Comparison of ENCODE assay signal across 15 cellular contexts in the genomic region with DNA sequence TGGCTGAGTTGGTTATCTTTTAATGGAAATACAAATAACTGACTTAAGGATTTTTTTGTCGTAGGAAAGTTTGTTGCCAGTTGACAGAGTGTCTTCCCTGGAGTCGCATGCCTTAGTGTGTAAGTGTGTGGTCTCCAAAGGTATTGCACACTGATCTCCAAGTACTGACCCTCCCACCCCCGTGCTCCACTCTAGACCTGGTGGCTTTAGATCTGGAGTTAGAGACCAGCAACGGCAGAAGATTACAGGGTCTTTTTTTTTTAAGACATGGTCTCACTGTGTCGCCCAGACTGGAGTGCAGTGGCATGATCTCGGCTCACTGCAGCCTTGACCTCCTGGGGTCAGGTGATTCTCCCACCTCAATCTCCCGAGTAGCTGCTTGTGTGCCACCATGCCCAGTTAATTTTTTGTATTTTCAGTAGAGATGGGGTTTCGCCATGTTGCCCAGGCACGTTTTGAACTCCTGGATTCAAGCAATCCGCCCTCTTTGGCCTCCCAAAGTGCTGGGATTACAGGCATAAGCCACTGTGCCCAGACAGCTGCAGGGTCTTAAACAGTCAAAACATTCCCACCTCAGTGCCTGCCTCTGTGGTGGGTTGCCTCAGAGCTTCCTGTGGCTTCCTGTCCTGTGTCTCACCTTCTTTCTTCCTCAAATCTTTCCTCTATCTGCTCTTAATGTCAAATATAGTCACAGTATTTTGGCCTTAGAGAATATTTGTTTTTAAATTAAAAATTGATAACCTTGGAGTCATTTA. TPM values are rescaled to one million over a fixed set of nuclear protein-coding genes. Genes with fewer than 3 reads are reported as not detected.
DNase-seq lines count a peak whose midpoint lies in the region; ATAC-seq and TF ChIP-seq lines count a peak whose summit lies in the region.
"Had no signal": no experiment of that assay in that cellular context is flagged by ENCODE, and none has a peak within 500 bp of the region (broad histone marks: within the 10 kb centered on the region; RNA-seq: fewer than 3 reads in every experiment).

No MANE protein-coding gene starts in this region.

- H3K4me3 Mint-ChIP-seq in MCF 10A (ENCODE audit: unreplicated experiment), result no peak overlapping the region
- H3K4me3 Mint-ChIP-seq in central memory CD8-positive, alpha-beta T cell, result peak overlapping the region; percentile 36
- peak overlapping the region; percentile 32 for H3K4me3 Mint-ChIP-seq in stimulated activated naive CD8-positive, alpha-beta T cell treated with anti-CD3 and anti-CD28 coated beads, Interleukin-15, Interleukin-2, amounts not matched to agents 100 ng/mL and 50 ng/mL, for 24 hours

- no peaks in the 10 kb centered on the region for H3K27me3 ChIP-seq in mammary epithelial cell (ENCODE audit: insufficient read depth, low read length)
- H3K27me3 ChIP-seq: BE2C, hepatocyte, pancreas, Peyer's patch had no signal

- CTCF ChIA-PET in MCF 10A (lab: Yijun Ruan, JAX) (no interaction called here), mammary epithelial cell (lab: Charles Lee; ENCODE audit: low non-redundant PET) (no interaction called here), RWPE1 (lab: Yijun Ruan, JAX) (no interaction called here)

- no peak overlapping the region for H3K4me2 ChIP-seq in mammary epithelial cell (ENCODE audit: insufficient read depth, low read depth, low read length)
- H3K4me2 ChIP-seq: hepatocyte had no signal

- BruUV-seq in MCF 10A (replicated peaks; lab: Mats Ljungman, UMichigan) (no TSS peak), mammary epithelial cell (replicated peaks; lab: Mats Ljungman, UMichigan) (no TSS peak)

- no peak overlapping the region for H3K4me3 ChIP-seq in mammary epithelial cell (replicated peaks in 1 of 3; ENCODE audit: insufficient read depth in 1 of 3, low read depth in 2 of 3, low read length in 3 of 3)
- H3K4me3 ChIP-seq: hepatocyte, pancreas, Peyer's patch had no signal

- H3K9ac ChIP-seq in mammary epithelial cell (ENCODE audit: insufficient read depth, low read length), result no peak overlapping the region

- H3K27ac ChIP-seq in mammary epithelial cell (ENCODE audit: insufficient read depth, low read depth, low read length) (no peak overlapping the region), RWPE1 (peak overlapping the region; percentile 25)
- H3K27ac ChIP-seq: hepatocyte, pancreas had no signal

- in situ Hi-C loops in mammary epithelial cell (cut with MboI; ENCODE audit: low sequenced_read_pairs in 2 of 2), result no loop called here

- no peaks in the 10 kb centered on the region for H3K9me3 Mint-ChIP-seq in MCF 10A (ENCODE audit: unreplicated experiment)
- no peaks in the 10 kb centered on the region for H3K9me3 Mint-ChIP-seq in central memory CD8-positive, alpha-beta T cell
- no peaks in the 10 kb centered on the region for H3K9me3 Mint-ChIP-seq in stimulated activated naive CD8-positive, alpha-beta T cell treated with anti-CD3 and anti-CD28 coated beads, Interleukin-15, Interleukin-2, amounts not matched to agents 100 ng/mL and 50 ng/mL, for 24 hours

- no peaks in the 10 kb centered on the region for H3K36me3 ChIP-seq in mammary epithelial cell (ENCODE audit: insufficient read depth, low read length)
- H3K36me3 ChIP-seq: pancreas, Peyer's patch had no signal

- H4K20me1 ChIP-seq in mammary epithelial cell (ENCODE audit: insufficient read depth, low read length), result peaks cover 2% of the 10 kb centered on the region

- no peaks in the 10 kb centered on the region for H3K9me3 ChIP-seq in mammary epithelial cell (replicated peaks; ENCODE audit: insufficient read depth, low read length)
- H3K9me3 ChIP-seq: BE2C, pancreas, Peyer's patch had no signal

- intact Hi-C loops in MCF 10A (cut with micrococcal nuclease), result no loop called here
- intact Hi-C loops in mammary epithelial cell (cut with micrococcal nuclease), result no loop called here

- dilution Hi-C loops in mammary epithelial cell (cut with HindIII; ENCODE audit: low sequenced_read_pairs), result no loop called here

- DNase-seq in MCF 10A (ENCODE audit: unreplicated experiment), result no peak
- DNase-seq in mammary epithelial cell, result no peak
- no peak for DNase-seq in RWPE1 (ENCODE audit: low spot score)
- DNase-seq in central memory CD8-positive, alpha-beta T cell (ENCODE audit: low spot score in 2 of 2), result no peak
- DNase-seq in pons (ENCODE audit: low spot score), result no peak
- DNase-seq in stimulated activated CD4-positive, alpha-beta T cell treated with anti-CD3 and anti-CD28 coated beads, Interleukin-4, amount 100 ng/mL, for 24 hours, result no peak
- DNase-seq: BE2C; NCI-H1092 treated with DMSO at 0.1 percent for 48 hours; NCI-H510A treated with DMSO at 0.1 percent for 48 hours; pancreas; Peyer's patch; stimulated activated naive CD4-positive, alpha-beta T cell treated with Interleukin-2 at 50 U/mL for 16 hours had no signal

- TF ChIP-seq CTCF in MCF 10A (IDR thresholded peaks at IDR 0.05; ENCODE audit: unreplicated experiment) (no peak), mammary epithelial cell (conservative IDR thresholded peaks at IDR 0.05 in 1 of 2, IDR thresholded peaks at IDR 0.05 in 1 of 2; ENCODE audit: extremely low read depth in 1 of 2, insufficient read depth in 1 of 2, low read depth in 1 of 2, low read length in 2 of 2) (no peak), RWPE1 (conservative IDR thresholded peaks at IDR 0.05; ENCODE audit: low read depth) (no peak)

- no peak overlapping the region for H2AFZ ChIP-seq in mammary epithelial cell (ENCODE audit: low read depth, low read length)
- H2AFZ ChIP-seq: hepatocyte had no signal

- H3K27me3 Mint-ChIP-seq in MCF 10A (ENCODE audit: insufficient read depth, unreplicated experiment), result no peaks in the 10 kb centered on the region
- H3K27me3 Mint-ChIP-seq in central memory CD8-positive, alpha-beta T cell, result no peaks in the 10 kb centered on the region
- H3K27me3 Mint-ChIP-seq in stimulated activated naive CD8-positive, alpha-beta T cell treated with anti-CD3 and anti-CD28 coated beads, Interleukin-15, Interleukin-2, amounts not matched to agents 100 ng/mL and 50 ng/mL, for 24 hours, result no peaks in the 10 kb centered on the region

- POLR2A ChIA-PET in MCF 10A (lab: Yijun Ruan, JAX) (interaction anchor here (0.7 kb wide), 1 partner anchor 10 kb away, joined by 5 read pairs; no protein-coding TSS in a partner anchor), RWPE1 (lab: Yijun Ruan, JAX; ENCODE audit: low non-redundant PET) (no interaction called here)

- H3K36me3 Mint-ChIP-seq in MCF 10A (ENCODE audit: insufficient read depth, unreplicated experiment), result peaks cover 7% of the 10 kb centered on the region
- H3K36me3 Mint-ChIP-seq in central memory CD8-positive, alpha-beta T cell (ENCODE audit: insufficient read depth), result peaks cover 23% of the 10 kb centered on the region
- peaks cover 25% of the 10 kb centered on the region for H3K36me3 Mint-ChIP-seq in stimulated activated naive CD8-positive, alpha-beta T cell treated with anti-CD3 and anti-CD28 coated beads, Interleukin-15, Interleukin-2, amounts not matched to agents 100 ng/mL and 50 ng/mL, for 24 hours (ENCODE audit: low read depth)

- peaks cover 4% of the 10 kb centered on the region for H3K4me1 ChIP-seq in mammary epithelial cell (ENCODE audit: insufficient read depth, low read length)

- no peak for ATAC-seq in central memory CD8-positive, alpha-beta T cell (replicated peaks; ENCODE audit: extremely low read depth, poor library complexity, severe bottlenecking)
- ATAC-seq in HG02973 (IDR thresholded peaks at IDR 0.05; ENCODE audit: unreplicated experiment), result no peak

- 88% methylated on average over 10 of the region's 10 CpGs for WGBS in mammary epithelial cell (ENCODE audit: low coverage, missing lambda C conversion rate)

- H3K79me2 ChIP-seq in mammary epithelial cell (ENCODE audit: insufficient read depth, low read length), result peaks cover 97% of the 10 kb centered on the region

- peaks cover 17% of the 10 kb centered on the region for H3K4me1 Mint-ChIP-seq in MCF 10A (ENCODE audit: insufficient read depth, unreplicated experiment)
- peaks cover 82% of the 10 kb centered on the region for H3K4me1 Mint-ChIP-seq in central memory CD8-positive, alpha-beta T cell
- H3K4me1 Mint-ChIP-seq in stimulated activated naive CD8-positive, alpha-beta T cell treated with anti-CD3 and anti-CD28 coated beads, Interleukin-15, Interleukin-2, amounts not matched to agents 100 ng/mL and 50 ng/mL, for 24 hours (ENCODE audit: low read depth), result peaks cover 97% of the 10 kb centered on the region

- peak overlapping the region; percentile 31 for H3K27ac Mint-ChIP-seq in MCF 10A (ENCODE audit: low read depth, unreplicated experiment)
- peak overlapping the region; percentile 85 for H3K27ac Mint-ChIP-seq in central memory CD8-positive, alpha-beta T cell (ENCODE audit: low read depth)
- H3K27ac Mint-ChIP-seq in stimulated activated naive CD8-positive, alpha-beta T cell treated with anti-CD3 and anti-CD28 coated beads, Interleukin-15, Interleukin-2, amounts not matched to agents 100 ng/mL and 50 ng/mL, for 24 hours, result peak overlapping the region; percentile 77

RNA-seq across cellular contexts. Expression of a gene that starts 6.9 kb away (rescaled TPM):
- total RNA-seq in MCF 10A (2022) (33.0 and 39.3 TPM in 2 replicates), mammary epithelial cell (10 to 100 TPM; 36.3 to 37.3 TPM)
- 18.3 TPM for polyA plus RNA-seq in mammary epithelial cell
- polyA minus RNA-seq in mammary epithelial cell, result 113 TPM

Comparison
In these comparisons a context has a peak if more than half of its experiments do, and no peak if none do; other contexts are left out.
1. H3K27ac Mint-ChIP-seq: peak in every context shown above with its lines; median percentile 85 in central memory CD8-positive, alpha-beta T cell; 77 in stimulated activated naive CD8-positive, alpha-beta T cell treated with anti-CD3 and anti-CD28 coated beads, Interleukin-15, Interleukin-2, amounts not matched to agents 100 ng/mL and 50 ng/mL, for 24 hours; 31 in MCF 10A.